Comparison of ENCODE assay signal across 13 cellular contexts in genomic region chr3:59573911-59574310, GRCh38.
DNase-seq lines count a peak whose midpoint lies in the region; ATAC-seq and TF ChIP-seq lines count a peak whose summit lies in the region.
"Had no signal": no experiment of that assay in that cellular context is flagged by ENCODE, and none has a peak within 500 bp of the region (broad histone marks: within the 10 kb centered on the region; RNA-seq: fewer than 3 reads in every experiment).

No MANE protein-coding gene starts in this region.

- DNase-seq in HFF-Myc (ENCODE audit: extremely low read depth, low read depth) (peak; percentile 21), astrocyte of the cerebellum (ENCODE audit: low read depth) (peak; percentile 41), left ventricle myocardium inferior (peak; percentile 24), skeletal muscle cell (ENCODE audit: low read depth) (peak; percentile 88), SJCRH30 (no peak), NCI-H345 treated with DMSO at 0.1 percent for 48 hours (lab: John Stamatoyannopoulos, UW; ENCODE audit: unreplicated experiment) (no peak)
- DNase-seq in activated naive CD4-positive, alpha-beta T cell treated with anti-CD3 and anti-CD28 coated beads, Interleukin-2, amount 50 U/mL, for 72 hours (ENCODE audit: low spot score in 2 of 2), result no peak
- no peak for DNase-seq in activated CD4-positive, CD25-positive, alpha-beta regulatory T cell (lab: John Stamatoyannopoulos, UW)
- DNase-seq: activated CD4-positive, alpha-beta T cell treated with anti-CD3 and anti-CD28 coated beads, Interleukin-2, amount 10 ng/mL, durations not matched to agents 24 days and 14 days; central memory CD4-positive, alpha-beta T cell; OCI-M1 had no signal

- in situ Hi-C loops in astrocyte of the cerebellum (cut with HindIII; ENCODE audit: low sequenced_read_pairs), result no loop called here

- peaks cover 6% of the 10 kb centered on the region for H3K27me3 ChIP-seq in left ventricle myocardium inferior (ENCODE audit: low read depth)
- no peaks in the 10 kb centered on the region for H3K27me3 ChIP-seq in SJCRH30

- no peak overlapping the region for H3K4me3 ChIP-seq in HFF-Myc (replicated peaks; ENCODE audit: low read depth, low read length)
- no peak overlapping the region for H3K4me3 ChIP-seq in astrocyte of the cerebellum (ENCODE audit: low read depth, low read length)
- H3K4me3 ChIP-seq in left ventricle myocardium inferior, result no peak overlapping the region
- no peak overlapping the region for H3K4me3 ChIP-seq in skeletal muscle cell (ENCODE audit: low read depth, low read length)
- H3K4me3 ChIP-seq in SJCRH30, result no peak overlapping the region
- H3K4me3 ChIP-seq: skin epidermis had no signal

- no peak for TF ChIP-seq CTCF in HFF-Myc (IDR thresholded peaks at IDR 0.05; ENCODE audit: low read depth, low read length, missing control alignments)
- TF ChIP-seq CTCF in astrocyte of the cerebellum (IDR thresholded peaks at IDR 0.05; ENCODE audit: low read depth, low read length, missing control alignments), result no peak
- no peak for TF ChIP-seq CTCF in left ventricle myocardium inferior (IDR thresholded peaks at IDR 0.05; ENCODE audit: borderline replicate concordance)

- H3K36me3 ChIP-seq in left ventricle myocardium inferior (no peaks in the 10 kb centered on the region), SJCRH30 (no peaks in the 10 kb centered on the region)

- peaks cover 32% of the 10 kb centered on the region for H3K4me1 ChIP-seq in left ventricle myocardium inferior
- H3K4me1 ChIP-seq in SJCRH30, result no peaks in the 10 kb centered on the region

- H3K9me3 ChIP-seq in left ventricle myocardium inferior (replicated peaks) (no peaks in the 10 kb centered on the region), SJCRH30 (replicated peaks) (no peaks in the 10 kb centered on the region)

- H3K27ac ChIP-seq in left ventricle myocardium inferior (replicated peaks) (no peak overlapping the region), SJCRH30 (no peak overlapping the region)
- H3K27ac ChIP-seq: skin epidermis had no signal

- intact Hi-C loops in left ventricle myocardium inferior (cut with micrococcal nuclease), result no loop called here

- H3K36me3 Mint-ChIP-seq in activated naive CD4-positive, alpha-beta T cell treated with anti-CD3 and anti-CD28 coated beads, Interleukin-2, amount 50 U/mL, for 72 hours, result no peaks in the 10 kb centered on the region
- H3K36me3 Mint-ChIP-seq: stimulated activated effector memory CD8-positive, alpha-beta T cell treated with anti-CD3 and anti-CD28 coated beads, Interleukin-12 subunit alpha, Interleukin-12 subunit beta, amount 100 ng/mL, for 72 hours had no signal

- no peak overlapping the region for H3K27ac Mint-ChIP-seq in activated naive CD4-positive, alpha-beta T cell treated with anti-CD3 and anti-CD28 coated beads, Interleukin-2, amount 50 U/mL, for 72 hours
- H3K27ac Mint-ChIP-seq: activated CD4-positive, alpha-beta T cell treated with anti-CD3 and anti-CD28 coated beads, Interleukin-2, amount 10 ng/mL, durations not matched to agents 24 days and 14 days; stimulated activated effector memory CD8-positive, alpha-beta T cell treated with anti-CD3 and anti-CD28 coated beads, Interleukin-12 subunit alpha, Interleukin-12 subunit beta, amount 100 ng/mL, for 72 hours had no signal

- H3K9me3 Mint-ChIP-seq in activated naive CD4-positive, alpha-beta T cell treated with anti-CD3 and anti-CD28 coated beads, Interleukin-2, amount 50 U/mL, for 72 hours, result no peaks in the 10 kb centered on the region
- H3K9me3 Mint-ChIP-seq: activated CD4-positive, alpha-beta T cell treated with anti-CD3 and anti-CD28 coated beads, Interleukin-2, amount 10 ng/mL, durations not matched to agents 24 days and 14 days; stimulated activated effector memory CD8-positive, alpha-beta T cell treated with anti-CD3 and anti-CD28 coated beads, Interleukin-12 subunit alpha, Interleukin-12 subunit beta, amount 100 ng/mL, for 72 hours had no signal

- ATAC-seq in activated naive CD4-positive, alpha-beta T cell treated with anti-CD3 and anti-CD28 coated beads, Interleukin-2, amount 50 U/mL, for 72 hours, result no peak

Comparison
In these comparisons a context has a peak if more than half of its experiments do, and no peak if none do; other contexts are left out.
1. DNase-seq: peak in HFF-Myc (single experiment), astrocyte of the cerebellum (single experiment), left ventricle myocardium inferior (single experiment) and skeletal muscle cell (single experiment); none in SJCRH30 (0 of 2), activated naive CD4-positive, alpha-beta T cell treated with anti-CD3 and anti-CD28 coated beads, Interleukin-2, amount 50 U/mL, for 72 hours (0 of 2), activated CD4-positive, CD25-positive, alpha-beta regulatory T cell (0 of 4) and NCI-H345 treated with DMSO at 0.1 percent for 48 hours (single experiment).